In genomic region chr11:87463486-87464102, GRCh38 we compare ENCODE assay signal across 8 cellular contexts.
DNase-seq lines count a peak whose midpoint lies in the region; ATAC-seq and TF ChIP-seq lines count a peak whose summit lies in the region.

No MANE protein-coding gene starts in this region.

- H3K27me3 ChIP-seq in suprapubic skin, result no peaks in the 10 kb centered on the region

- 78% methylated on average over 4 of the region's 4 CpGs for WGBS in suprapubic skin

- H3K4me3 ChIP-seq in choroid plexus epithelial cell (ENCODE audit: low read depth, low read length), result no peak overlapping the region
- no peak overlapping the region for H3K4me3 ChIP-seq in suprapubic skin

- TF ChIP-seq CTCF in choroid plexus epithelial cell (conservative IDR thresholded peaks at IDR 0.05; ENCODE audit: low read depth, low read length) (peak; percentile 37), suprapubic skin (IDR thresholded peaks at IDR 0.05) (no peak)

- H3K9me3 ChIP-seq in suprapubic skin, result no peaks in the 10 kb centered on the region

- no peaks in the 10 kb centered on the region for H3K36me3 ChIP-seq in suprapubic skin

- H3K4me1 ChIP-seq in suprapubic skin, result no peaks in the 10 kb centered on the region

- no peak for TF ChIP-seq EP300 in suprapubic skin (IDR thresholded peaks at IDR 0.05)

- ATAC-seq in HG03196 (IDR thresholded peaks at IDR 0.05; ENCODE audit: unreplicated experiment), result no peak
- ATAC-seq in GM21723 (IDR thresholded peaks at IDR 0.05; ENCODE audit: unreplicated experiment), result no peak

- H3K27ac ChIP-seq in suprapubic skin, result no peak overlapping the region

- DNase-seq in DMS153 (lab: John Stamatoyannopoulos, UW) (peak; percentile 56), H4 (ENCODE audit: low spot score) (peak; percentile 23), NCI-H1436 (lab: John Stamatoyannopoulos, UW) (peak; percentile 39), choroid plexus epithelial cell (ENCODE audit: low read depth) (peak; percentile 21), suprapubic skin (ENCODE audit: low spot score in 2 of 2) (no peak)
- DNase-seq in activated CD4-positive, alpha-beta T cell treated with anti-CD3 and anti-CD28 coated beads, Interleukin-2, amount 50 U/mL, for 1 hour, result no peak

- TF ChIP-seq POLR2A in suprapubic skin (IDR thresholded peaks at IDR 0.05), result no peak

Comparison
In these comparisons a context has a peak if more than half of its experiments do, and no peak if none do; other contexts are left out.
1. DNase-seq: peak in DMS153 (single experiment), H4 (single experiment), NCI-H1436 (single experiment) and choroid plexus epithelial cell (single experiment); none in activated CD4-positive, alpha-beta T cell treated with anti-CD3 and anti-CD28 coated beads, Interleukin-2, amount 50 U/mL, for 1 hour (single experiment) and suprapubic skin (0 of 2).